In genomic region chr10:58513189-58514101, GRCh38 we compare ENCODE assay signal across 8 cellular contexts. TPM values are rescaled to one million over a fixed set of nuclear protein-coding genes. Genes with fewer than 3 reads are reported as not detected.
A peak's percentile ranks its signal among the peaks of the same experiment; 100 is the strongest.
DNase-seq lines count a peak whose midpoint lies in the region; ATAC-seq and TF ChIP-seq lines count a peak whose summit lies in the region.

No MANE protein-coding gene starts in this region.

- H3K27me3 ChIP-seq in WERI-Rb-1 (ENCODE audit: insufficient read depth, low read depth, severe bottlenecking) = no peaks in the 10 kb centered on the region
- no peaks in the 10 kb centered on the region for H3K27me3 ChIP-seq in muscle layer of duodenum (ENCODE audit: low read depth, low read length)
- H3K27me3 ChIP-seq in vagina = no peaks in the 10 kb centered on the region

- H3K27ac ChIP-seq in WERI-Rb-1 (peak overlapping the region; percentile 49; the same call in 1 of the 2 replicates), muscle layer of duodenum (ENCODE audit: low read length) (peak overlapping the region; percentile 68), vagina (peak overlapping the region; percentile 70)

- ATAC-seq in HG03460 (IDR thresholded peaks at IDR 0.05; ENCODE audit: unreplicated experiment) = peak; percentile 22
- ATAC-seq in GM19328 (IDR thresholded peaks at IDR 0.05; ENCODE audit: unreplicated experiment) = no peak
- no peak for ATAC-seq in HG02763 (IDR thresholded peaks at IDR 0.05; ENCODE audit: unreplicated experiment)

- peak overlapping the region; percentile 63 for H3K4me3 ChIP-seq in WERI-Rb-1 (ENCODE audit: low read depth, low read length)
- H3K4me3 ChIP-seq in fibroblast of pulmonary artery (replicated peaks; ENCODE audit: low read depth, low read length) = peak overlapping the region; percentile 76
- H3K4me3 ChIP-seq in muscle layer of duodenum (ENCODE audit: low read depth in 1 of 2, low read length in 2 of 2) = peak overlapping the region; percentile 70 to 85
- peak overlapping the region; percentile 59 to 61 for H3K4me3 ChIP-seq in vagina

- TF ChIP-seq POLR2A in vagina (IDR thresholded peaks at IDR 0.05) = peak in 1 of 2 donors; percentile 22

- H3K36me3 ChIP-seq in WERI-Rb-1 (peaks cover 3% of the 10 kb centered on the region; the same call in 1 of the 2 replicates), muscle layer of duodenum (ENCODE audit: control insufficient read depth in 1 of 2, insufficient read depth in 2 of 2, low read length in 2 of 2) (no peaks in the 10 kb centered on the region), vagina (no peaks in the 10 kb centered on the region)

- H3K9me3 ChIP-seq in WERI-Rb-1 (ENCODE audit: severe bottlenecking) = no peaks in the 10 kb centered on the region
- no peaks in the 10 kb centered on the region for H3K9me3 ChIP-seq in muscle layer of duodenum (ENCODE audit: control insufficient read depth in 1 of 2, low read length in 2 of 2)
- H3K9me3 ChIP-seq in vagina = no peaks in the 10 kb centered on the region

- intact Hi-C loops in vagina (cut with DNase I) = no loop called here

- DNase-seq in D341Med (ENCODE audit: low spot score) (peak; percentile 59), WERI-Rb-1 (peak; percentile 66), fibroblast of pulmonary artery (ENCODE audit: low read depth) (peak; percentile 89), vagina (ENCODE audit: extremely low spot score in 2 of 2) (peak in 1 of 2 donors; percentile 90)

- H3K4me1 ChIP-seq in muscle layer of duodenum (ENCODE audit: control insufficient read depth in 1 of 2, insufficient read depth in 2 of 2, low read length in 2 of 2) (peaks cover 5 to 10% of the 10 kb centered on the region in 2 donors), vagina (peaks cover 5% of the 10 kb centered on the region)

- TF ChIP-seq CTCF in WERI-Rb-1 (IDR thresholded peaks at IDR 0.05; ENCODE audit: low read depth, low read length) (no peak), fibroblast of pulmonary artery (IDR thresholded peaks at IDR 0.05; ENCODE audit: low read length, missing control alignments) (no peak), vagina (IDR thresholded peaks at IDR 0.05) (no peak)

RNA-seq across cellular contexts. Expression of gene BICC1, which starts 0.8 kb away (rescaled TPM):
- 15.2 TPM for total RNA-seq in vagina
